Comparison of ENCODE assay signal across 1 cellular context in genomic region chr17:81804559-81805399, GRCh38.
TF ChIP-seq lines count a peak whose summit lies in the region.

No MANE protein-coding gene starts in this region.

TF ChIP-seq in HEK293, 187 proteins besides CTCF, POLR2A, EP300 and RAD21 (continued from another document):
- TF ChIP-seq PATZ1 (tag by site-specific recombination; IDR thresholded peaks at IDR 0.05) (peak; percentile 64; the same call in 1 of the 2 replicates), ZNF548 (tag by site-specific recombination; IDR thresholded peaks at IDR 0.05) (no peak), ZNF274 (IDR thresholded peaks at IDR 0.05; ENCODE audit: low read length) (no peak), ZNF274 (tag by site-specific recombination; IDR thresholded peaks at IDR 0.05; ENCODE audit: borderline replicate concordance) (no peak), ZIC2 (tag by site-specific recombination; IDR thresholded peaks at IDR 0.05) (peak; percentile 25; the same call in 1 of the 2 replicates), PRDM1 (tag by site-specific recombination; IDR thresholded peaks at IDR 0.05) (no peak), GLIS1 (tag by site-specific recombination; IDR thresholded peaks at IDR 0.05) (peak; percentile 92), ZBTB10 (tag by site-specific recombination; IDR thresholded peaks at IDR 0.05) (peak; percentile 67; the same call in 1 of the 2 replicates), BCL11B (tag by site-specific recombination; IDR thresholded peaks at IDR 0.05; ENCODE audit: low read depth) (no peak), ZNF398 (tag by site-specific recombination; IDR thresholded peaks at IDR 0.05) (no peak), ZBTB8A (tag by site-specific recombination; IDR thresholded peaks at IDR 0.05) (peak; percentile 45), HIC1 (tag by site-specific recombination; IDR thresholded peaks at IDR 0.05) (no peak), ZFHX2 (tag by site-specific recombination; conservative IDR thresholded peaks at IDR 0.05) (peak; percentile 38; the same call in 1 of the 2 replicates), ZNF155 (tag by site-specific recombination; IDR thresholded peaks at IDR 0.05) (no peak), ZBTB26 (tag by site-specific recombination; optimal IDR thresholded peaks at IDR 0.05) (peak; percentile 17), ZNF704 (tag by site-specific recombination; IDR thresholded peaks at IDR 0.05) (no peak), ZNF549 (tag by site-specific recombination; IDR thresholded peaks at IDR 0.05) (no peak), SCRT2 (tag by site-specific recombination; IDR thresholded peaks at IDR 0.05) (no peak), PRDM10 (tag by site-specific recombination; IDR thresholded peaks at IDR 0.05) (0 out of 2 replicates have a peak, but pooled peaks have one; percentile 8), ZNF558 (tag by site-specific recombination; IDR thresholded peaks at IDR 0.05) (no peak), ZNF623 (tag by site-specific recombination; IDR thresholded peaks at IDR 0.05) (no peak), SP2 (tag by site-specific recombination; IDR thresholded peaks at IDR 0.05) (peak; percentile 31; the same call in 1 of the 2 replicates), ZNF624 (tag by site-specific recombination; IDR thresholded peaks at IDR 0.05) (no peak), ZNF791 (tag by site-specific recombination; IDR thresholded peaks at IDR 0.05) (no peak), ZNF157 (tag by site-specific recombination; IDR thresholded peaks at IDR 0.05) (no peak), OVOL3 (tag by site-specific recombination; IDR thresholded peaks at IDR 0.05) (no peak), ZNF555 (tag by site-specific recombination; conservative IDR thresholded peaks at IDR 0.05) (no peak), ZNF677 (tag by site-specific recombination; IDR thresholded peaks at IDR 0.05) (no peak), ZNF324 (tag by site-specific recombination; IDR thresholded peaks at IDR 0.05) (no peak), ZBTB7A (tag by site-specific recombination; IDR thresholded peaks at IDR 0.05; ENCODE audit: low read depth) (peak; percentile 23; the same call in 1 of the 2 replicates), HOXC10 (CRISPR knock-in tag; IDR thresholded peaks at IDR 0.05) (no peak), ZBTB21 (tag by site-specific recombination; IDR thresholded peaks at IDR 0.05) (no peak)
